ENCODE assay signal across 22 cellular contexts in the genomic region with DNA sequence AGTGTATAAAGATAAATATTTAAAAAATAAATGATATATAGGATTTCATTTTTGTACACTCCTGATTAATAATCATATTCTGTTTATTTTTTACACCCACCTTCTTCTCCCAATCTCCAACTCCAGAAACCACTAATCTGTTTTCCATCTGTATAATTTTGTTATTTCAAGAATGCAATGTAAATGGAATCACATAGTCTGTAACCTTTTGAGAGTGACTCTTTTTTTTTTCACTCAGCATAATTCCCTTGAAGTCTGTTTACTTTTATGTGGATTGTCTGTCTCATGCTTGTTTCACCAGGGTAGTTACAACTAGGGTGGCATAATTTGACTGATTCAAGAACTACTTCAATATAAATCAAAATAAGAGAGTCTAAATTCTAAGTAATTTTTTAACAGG. TPM values are rescaled to one million over a fixed set of nuclear protein-coding genes. Genes with fewer than 3 reads are reported as not detected.
"Had no signal": no experiment of that assay in that cellular context is flagged by ENCODE, and none has a peak within 500 bp of the region (broad histone marks: within the 10 kb centered on the region; RNA-seq: fewer than 3 reads in every experiment).

No MANE protein-coding gene starts in this region.

- H3K27me3 ChIP-seq: dorsolateral prefrontal cortex, esophagus muscularis mucosa, gastroesophageal sphincter, right lobe of liver, tibial artery, upper lobe of left lung, uterus had no signal

- H3K4me1 ChIP-seq: psoas muscle, right lobe of liver, tibial artery, uterus had no signal

- DNase-seq: dorsolateral prefrontal cortex; effector CD8-positive, alpha-beta T cell; foreskin fibroblast; glutamatergic neuron; immature natural killer cell; mesendoderm; nephron progenitor cell; psoas muscle; retina; right lobe of liver; stimulated activated CD4-positive, alpha-beta T cell treated with anti-CD3 and anti-CD28 coated beads, Interleukin-1b, Interleukin-23, amount 100 ng/mL, for 48 hours; stimulated activated CD4-positive, alpha-beta T cell treated with anti-CD3 and anti-CD28 coated beads, Interleukin-4, amount 100 ng/mL, for 24 hours; tibial artery; upper lobe of left lung; uterus had no signal

- H3K36me3 ChIP-seq: esophagus muscularis mucosa, gastroesophageal sphincter, right lobe of liver, tibial artery, upper lobe of left lung, uterus had no signal

- H3K4me3 ChIP-seq: coronary artery, dorsolateral prefrontal cortex, esophagus muscularis mucosa, gastroesophageal sphincter, psoas muscle, right lobe of liver, tibial artery, upper lobe of left lung, uterus had no signal

- ATAC-seq: gastroesophageal sphincter; psoas muscle; right lobe of liver; stimulated activated memory B cell treated with anti-CD40 and anti-IgM and Interleukin-4, amounts not matched to agents 10 μg/mL and 1 μg/mL and 100 μg/mL, for 72 hours had no signal

- H3K27ac ChIP-seq: coronary artery, dorsolateral prefrontal cortex, epithelial cell of prostate, gastroesophageal sphincter, psoas muscle, right lobe of liver, tibial artery, uterus had no signal

- H3K9me3 ChIP-seq: right lobe of liver, tibial artery, upper lobe of left lung had no signal

RNA-seq across cellular contexts. Expression of gene RARRES1, which starts 50.0 kb away (rescaled TPM):
- total RNA-seq: mononuclear cell, myocyte had no signal
- polyA plus RNA-seq: immature natural killer cell had no signal
